ENCODE assay signal across 8 cellular contexts in the genomic region with DNA sequence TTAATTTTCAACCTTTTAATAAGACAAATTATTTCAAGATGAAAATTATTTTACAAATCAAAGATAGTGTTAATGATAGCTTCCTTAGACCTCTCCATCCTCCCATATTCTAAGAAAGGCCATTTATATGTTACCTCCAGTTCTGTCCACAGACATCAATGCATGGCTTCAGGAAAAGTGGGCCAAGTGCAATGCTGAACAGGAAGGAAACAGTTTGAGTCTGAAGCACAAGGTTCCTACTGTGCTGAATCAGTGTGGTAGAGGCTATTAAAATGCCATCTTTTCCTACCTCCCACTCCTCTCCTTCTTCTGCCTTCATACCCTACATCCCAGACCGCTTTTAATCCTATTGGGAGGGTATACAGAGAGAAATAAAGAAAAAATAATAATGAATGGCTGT.
A peak's percentile ranks its signal among the peaks of the same experiment; 100 is the strongest.
DNase-seq lines count a peak whose midpoint lies in the region; ATAC-seq and TF ChIP-seq lines count a peak whose summit lies in the region.

No MANE protein-coding gene starts in this region.

- H3K79me2 ChIP-seq in mammary epithelial cell (ENCODE audit: insufficient read depth, low read length), result no peaks in the 10 kb centered on the region

- H3K36me3 Mint-ChIP-seq in CD4-positive, CD25-positive, alpha-beta regulatory T cell, result peaks cover 3% of the 10 kb centered on the region
- no peaks in the 10 kb centered on the region for H3K36me3 Mint-ChIP-seq in nephron progenitor cell (ENCODE audit: low read depth)

- WGBS in mammary epithelial cell (ENCODE audit: low coverage, missing lambda C conversion rate), result 20% methylated on average over 1 of the region's 1 CpG

- in situ Hi-C loops in mammary epithelial cell (cut with MboI; ENCODE audit: low sequenced_read_pairs in 2 of 2), result no loop called here

- H3K4me2 ChIP-seq in mammary epithelial cell (ENCODE audit: insufficient read depth, low read depth, low read length), result peak overlapping the region; percentile 83

- dilution Hi-C loops in mammary epithelial cell (cut with HindIII; ENCODE audit: low sequenced_read_pairs), result no loop called here

- peaks cover 35% of the 10 kb centered on the region for H3K4me1 ChIP-seq in CD4-positive, CD25-positive, alpha-beta regulatory T cell (ENCODE audit: control insufficient read depth, insufficient read depth, low read length, poor library complexity, severe bottlenecking)
- H3K4me1 ChIP-seq in mammary epithelial cell (ENCODE audit: insufficient read depth, low read length), result peaks cover 50% of the 10 kb centered on the region

- H2AFZ ChIP-seq in mammary epithelial cell (ENCODE audit: low read depth, low read length), result no peak overlapping the region

- H3K27me3 Mint-ChIP-seq in CD4-positive, CD25-positive, alpha-beta regulatory T cell, result no peaks in the 10 kb centered on the region
- H3K27me3 Mint-ChIP-seq in nephron progenitor cell (ENCODE audit: low read depth, poor library complexity), result peaks cover 3% of the 10 kb centered on the region

- H3K4me1 Mint-ChIP-seq in CD4-positive, CD25-positive, alpha-beta regulatory T cell, result peaks cover 31 to 67% (median 52%) of the 10 kb centered on the region in 4 donors
- peaks cover 26% of the 10 kb centered on the region for H3K4me1 Mint-ChIP-seq in nephron progenitor cell

- no peaks in the 10 kb centered on the region for H3K27me3 ChIP-seq in CD4-positive, CD25-positive, alpha-beta regulatory T cell (ENCODE audit: control insufficient read depth, insufficient read depth, low read length)
- H3K27me3 ChIP-seq in mammary epithelial cell (ENCODE audit: insufficient read depth, low read length), result no peaks in the 10 kb centered on the region

- H3K4me3 ChIP-seq in CD4-positive, CD25-positive, alpha-beta regulatory T cell (ENCODE audit: low read depth, low read length), result peak overlapping the region; percentile 71
- peak overlapping the region in 1 of 3 experiments; percentile 6 for H3K4me3 ChIP-seq in mammary epithelial cell (replicated peaks in 1 of 3; ENCODE audit: insufficient read depth in 1 of 3, low read depth in 2 of 3, low read length in 3 of 3)

- peak overlapping the region; percentile 64 for H3K27ac ChIP-seq in CD4-positive, CD25-positive, alpha-beta regulatory T cell (ENCODE audit: insufficient read depth, low read length, poor library complexity, severe bottlenecking)
- H3K27ac ChIP-seq in mammary epithelial cell (ENCODE audit: insufficient read depth, low read depth, low read length), result peak overlapping the region; percentile 76

- no peak for DNase-seq in CD4-positive, CD25-positive, alpha-beta regulatory T cell
- DNase-seq in NCI-H526 treated with DMSO at 0.1 percent for 48 hours (lab: John Stamatoyannopoulos, UW), result peak; percentile 40
- DNase-seq in mammary epithelial cell, result no peak
- no peak for DNase-seq in nephron progenitor cell
- DNase-seq in stimulated activated CD4-positive, alpha-beta T cell treated with anti-CD3 and anti-CD28 coated beads, Interleukin-15, amount 100 ng/mL, for 24 hours, result no peak
- no peak for DNase-seq in kidney glomerular epithelial cell (lab: John Stamatoyannopoulos, UW)
- DNase-seq in HuH-7 (ENCODE audit: low spot score), result no peak
- DNase-seq in GM19238 (ENCODE audit: insufficient read length, low spot score), result no peak

- no peak for TF ChIP-seq CTCF in mammary epithelial cell (conservative IDR thresholded peaks at IDR 0.05 in 1 of 2, IDR thresholded peaks at IDR 0.05 in 1 of 2; ENCODE audit: extremely low read depth in 1 of 2, insufficient read depth in 1 of 2, low read depth in 1 of 2, low read length in 2 of 2)
- no peak for TF ChIP-seq CTCF in nephron progenitor cell (IDR thresholded peaks at IDR 0.05)

- H3K9me3 Mint-ChIP-seq in CD4-positive, CD25-positive, alpha-beta regulatory T cell, result no peaks in the 10 kb centered on the region
- no peaks in the 10 kb centered on the region for H3K9me3 Mint-ChIP-seq in nephron progenitor cell

- intact Hi-C loops in mammary epithelial cell (cut with micrococcal nuclease), result loop anchor here (1.0 to 10.0 kb wide), 3 partner anchors 35 to 210 kb away; no protein-coding TSS in a partner anchor

- ATAC-seq in CD4-positive, CD25-positive, alpha-beta regulatory T cell (ENCODE audit: low read depth in 2 of 2), result no peak

- BruUV-seq in mammary epithelial cell (replicated peaks; lab: Mats Ljungman, UMichigan), result no TSS peak

- H3K9me3 ChIP-seq in CD4-positive, CD25-positive, alpha-beta regulatory T cell (ENCODE audit: control insufficient read depth in 2 of 2, low read length in 2 of 2), result no peaks in the 10 kb centered on the region
- H3K9me3 ChIP-seq in mammary epithelial cell (replicated peaks; ENCODE audit: insufficient read depth, low read length), result no peaks in the 10 kb centered on the region

- H3K4me3 Mint-ChIP-seq in CD4-positive, CD25-positive, alpha-beta regulatory T cell, result peak overlapping the region; percentile 68 to 88 (median 72)
- H3K4me3 Mint-ChIP-seq in nephron progenitor cell, result peak overlapping the region; percentile 51

- H3K9ac ChIP-seq in mammary epithelial cell (ENCODE audit: insufficient read depth, low read length), result no peak overlapping the region

- peak overlapping the region; percentile 84 to 96 (median 89) for H3K27ac Mint-ChIP-seq in CD4-positive, CD25-positive, alpha-beta regulatory T cell
- H3K27ac Mint-ChIP-seq in nephron progenitor cell, result peak overlapping the region; percentile 98

- no peaks in the 10 kb centered on the region for H4K20me1 ChIP-seq in mammary epithelial cell (ENCODE audit: insufficient read depth, low read length)

- CTCF ChIA-PET in mammary epithelial cell (lab: Charles Lee; ENCODE audit: low non-redundant PET), result no interaction called here

- H3K36me3 ChIP-seq in CD4-positive, CD25-positive, alpha-beta regulatory T cell (ENCODE audit: control insufficient read depth, insufficient read depth, low read length), result no peaks in the 10 kb centered on the region
- no peaks in the 10 kb centered on the region for H3K36me3 ChIP-seq in mammary epithelial cell (ENCODE audit: insufficient read depth, low read length)
